In the genomic region with DNA sequence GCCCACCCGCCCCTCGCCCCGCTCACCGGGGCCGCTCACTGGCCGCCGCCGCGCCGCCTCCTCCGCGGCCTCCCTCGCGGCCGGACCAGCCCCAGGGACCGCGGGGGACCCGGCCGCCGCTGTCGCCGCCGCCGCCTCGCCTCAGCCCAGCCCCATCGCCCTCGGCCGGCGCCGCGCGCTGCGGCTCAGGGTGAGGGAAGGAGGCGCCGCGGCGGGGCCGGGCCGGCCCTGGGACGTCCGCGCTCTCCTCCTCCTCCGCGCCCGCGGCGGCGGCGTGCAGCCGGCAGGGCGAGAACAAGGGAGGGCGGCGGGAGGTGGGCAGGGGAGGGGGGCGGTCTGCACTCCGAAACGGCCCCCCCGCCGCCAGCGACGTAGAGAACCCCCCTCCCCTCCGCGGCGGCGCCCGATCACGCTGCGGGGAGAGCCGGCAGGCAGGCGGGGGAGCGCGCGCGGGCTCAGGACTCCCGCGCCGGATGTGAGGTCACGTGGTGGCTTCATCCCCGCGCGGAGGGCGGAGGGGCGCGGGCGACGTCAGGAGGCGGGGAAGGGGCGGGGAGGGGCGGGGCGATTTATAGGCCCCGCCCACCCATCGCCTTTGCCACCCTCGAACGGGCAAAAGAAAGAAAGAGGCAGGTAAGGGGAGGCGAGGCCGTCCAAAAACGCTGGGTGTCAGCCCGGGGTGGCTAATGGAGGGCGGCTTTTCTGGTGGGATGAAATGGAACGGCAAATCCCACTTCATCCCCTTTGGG, we compare ENCODE assay signal across 8 cellular contexts. TPM values are rescaled to one million over a fixed set of nuclear protein-coding genes. Genes with fewer than 3 reads are reported as not detected.
DNase-seq lines count a peak whose midpoint lies in the region; ATAC-seq and TF ChIP-seq lines count a peak whose summit lies in the region.

A gene (minus strand): TSS at position 463 of the 749 bp plus-strand sequence. CDS start 24,812 bp downstream, outside the sequence.

- H3K4me2 ChIP-seq in smooth muscle cell, result peak within 1 kb of the TSS; percentile 98

- DNase-seq in A673 (ENCODE audit: low spot score) (peak; percentile 95), NCI-H2196 treated with DMSO at 0.1 percent for 48 hours (lab: John Stamatoyannopoulos, UW; ENCODE audit: unreplicated experiment) (peak; percentile 97), WERI-Rb-1 (peak; percentile 73), breast epithelium (ENCODE audit: low spot score in 2 of 2) (peak; percentile 79 to 85), smooth muscle cell (lab: John Stamatoyannopoulos, UW; ENCODE audit: unreplicated experiment) (peak; percentile 56)

- ATAC-seq in GM18870 (IDR thresholded peaks at IDR 0.05; ENCODE audit: unreplicated experiment) (peak; percentile 38), HG03108 (IDR thresholded peaks at IDR 0.05; ENCODE audit: unreplicated experiment) (peak; percentile 65)

- 8% methylated on average over 20 of the region's 99 CpGs for WGBS in smooth muscle cell (ENCODE audit: low lambda C conversion rate)

- peak within 1 kb of the TSS; percentile 86 for H3K4me3 ChIP-seq in A673 (ENCODE audit: low read depth, low read length, poor library complexity, severe bottlenecking)
- H3K4me3 ChIP-seq in WERI-Rb-1 (ENCODE audit: low read depth, low read length), result peak within 1 kb of the TSS; percentile 60
- peak within 1 kb of the TSS; percentile 60 to 96 (median 75) for H3K4me3 ChIP-seq in breast epithelium
- H3K4me3 ChIP-seq in iPS-20b (ENCODE audit: low read length), result peak within 1 kb of the TSS; percentile 84
- peak within 1 kb of the TSS; percentile 73 for H3K4me3 ChIP-seq in smooth muscle cell

- H3K79me2 ChIP-seq in smooth muscle cell (ENCODE audit: low read depth), result peaks cover 46% of the 10 kb centered on the region

- TF ChIP-seq CTCF in A673 (conservative IDR thresholded peaks at IDR 0.05; ENCODE audit: low read depth, low read length) (no peak), WERI-Rb-1 (IDR thresholded peaks at IDR 0.05; ENCODE audit: low read depth, low read length) (no peak), breast epithelium (IDR thresholded peaks at IDR 0.05) (no peak), smooth muscle cell (IDR thresholded peaks at IDR 0.05; ENCODE audit: borderline replicate concordance, insufficient read depth, poor library complexity, severe bottlenecking) (no peak)

- intact Hi-C loops in A673 (cut with micrococcal nuclease; ENCODE audit: unreplicated experiment), result no loop called here
- intact Hi-C loops in breast epithelium (cut with DNase I; ENCODE audit: low total_unique reads), result loop anchor here (5.0 kb wide), 1 partner anchor 96 kb away; no protein-coding TSS in a partner anchor

- H3K9ac ChIP-seq in iPS-20b (ENCODE audit: low read depth, low read length) (peak within 1 kb of the TSS; percentile 84), smooth muscle cell (ENCODE audit: low read depth) (peak within 1 kb of the TSS; percentile 92)

- peak within 1 kb of the TSS; percentile 33 for H2AFZ ChIP-seq in smooth muscle cell (ENCODE audit: low read depth)

- H3K27ac ChIP-seq in A673 (ENCODE audit: low read depth, low read length, poor library complexity, severe bottlenecking) (peak within 1 kb of the TSS; percentile 87), WERI-Rb-1 (peak within 1 kb of the TSS; percentile 62), breast epithelium (peak within 1 kb of the TSS; percentile 92 to 96), iPS-20b (ENCODE audit: low read length) (no peak within 1 kb of the TSS), smooth muscle cell (ENCODE audit: low read depth) (peak within 1 kb of the TSS; percentile 86)

- no TSS peak for BruUV-seq in A673 (replicated peaks; lab: Mats Ljungman, UMichigan)

- CTCF ChIA-PET in A673 (lab: Charles Lee), result interaction anchor here (1.3 kb wide), 1 partner anchor 14 kb away, joined by 5 read pairs; no protein-coding TSS in a partner anchor

- H3K27me3 ChIP-seq in A673 (replicated peaks; ENCODE audit: insufficient read depth, low read depth, low read length, poor library complexity) (no peaks in the 10 kb centered on the region), WERI-Rb-1 (ENCODE audit: insufficient read depth, low read depth, severe bottlenecking) (no peaks in the 10 kb centered on the region), breast epithelium (no peaks in the 10 kb centered on the region), iPS-20b (ENCODE audit: insufficient read depth, low read length) (no peaks in the 10 kb centered on the region), smooth muscle cell (ENCODE audit: low read depth) (no peaks in the 10 kb centered on the region)

- no peaks in the 10 kb centered on the region for H3K9me3 ChIP-seq in A673 (ENCODE audit: low read depth, low read length, poor library complexity, severe bottlenecking)
- no peaks in the 10 kb centered on the region for H3K9me3 ChIP-seq in WERI-Rb-1 (ENCODE audit: severe bottlenecking)
- no peaks in the 10 kb centered on the region for H3K9me3 ChIP-seq in breast epithelium
- no peaks in the 10 kb centered on the region for H3K9me3 ChIP-seq in iPS-20b (ENCODE audit: insufficient read depth, low read depth, low read length)
- no peaks in the 10 kb centered on the region for H3K9me3 ChIP-seq in smooth muscle cell (replicated peaks; ENCODE audit: low read depth)

- H3K36me3 ChIP-seq in A673 (ENCODE audit: insufficient read depth, low read length, poor library complexity, severe bottlenecking) (peaks cover 10% of the 10 kb centered on the region), WERI-Rb-1 (no peaks in the 10 kb centered on the region), breast epithelium (no peaks in the 10 kb centered on the region), iPS-20b (ENCODE audit: insufficient read depth, low read depth, low read length) (peaks cover 10% of the 10 kb centered on the region), smooth muscle cell (ENCODE audit: low read depth) (no peaks in the 10 kb centered on the region)

- peaks cover 8% of the 10 kb centered on the region for H3K4me1 ChIP-seq in A673 (ENCODE audit: insufficient read depth, low read length, poor library complexity, severe bottlenecking)
- H3K4me1 ChIP-seq in breast epithelium, result no peaks in the 10 kb centered on the region
- H3K4me1 ChIP-seq in iPS-20b (ENCODE audit: insufficient read depth, low read length), result peaks cover 5% of the 10 kb centered on the region
- peaks cover 12% of the 10 kb centered on the region for H3K4me1 ChIP-seq in smooth muscle cell (ENCODE audit: low read depth)

- POLR2A ChIA-PET in A673 (lab: Charles Lee; ENCODE audit: low non-redundant PET), result no interaction called here

- peaks cover 19% of the 10 kb centered on the region for H4K20me1 ChIP-seq in smooth muscle cell (ENCODE audit: low read depth)

- H3F3A ChIP-seq in smooth muscle cell (ENCODE audit: low read depth), result peaks cover 33% of the 10 kb centered on the region

- TF ChIP-seq POLR2A in breast epithelium (IDR thresholded peaks at IDR 0.05), result no peak

RNA-seq across cellular contexts. Expression of the gene that starts here (rescaled TPM):
- 94.5 and 121 TPM in 2 replicates for total RNA-seq in A673 (2021)
- total RNA-seq in breast epithelium, result 100 to 1,000 TPM; 132 to 170 (median 142) TPM
- total RNA-seq in smooth muscle cell, result 65.3 and 128 TPM in 2 replicates
- 13.0 and 13.5 TPM in 2 replicates for polyA plus RNA-seq in smooth muscle cell
